In the genomic region with DNA sequence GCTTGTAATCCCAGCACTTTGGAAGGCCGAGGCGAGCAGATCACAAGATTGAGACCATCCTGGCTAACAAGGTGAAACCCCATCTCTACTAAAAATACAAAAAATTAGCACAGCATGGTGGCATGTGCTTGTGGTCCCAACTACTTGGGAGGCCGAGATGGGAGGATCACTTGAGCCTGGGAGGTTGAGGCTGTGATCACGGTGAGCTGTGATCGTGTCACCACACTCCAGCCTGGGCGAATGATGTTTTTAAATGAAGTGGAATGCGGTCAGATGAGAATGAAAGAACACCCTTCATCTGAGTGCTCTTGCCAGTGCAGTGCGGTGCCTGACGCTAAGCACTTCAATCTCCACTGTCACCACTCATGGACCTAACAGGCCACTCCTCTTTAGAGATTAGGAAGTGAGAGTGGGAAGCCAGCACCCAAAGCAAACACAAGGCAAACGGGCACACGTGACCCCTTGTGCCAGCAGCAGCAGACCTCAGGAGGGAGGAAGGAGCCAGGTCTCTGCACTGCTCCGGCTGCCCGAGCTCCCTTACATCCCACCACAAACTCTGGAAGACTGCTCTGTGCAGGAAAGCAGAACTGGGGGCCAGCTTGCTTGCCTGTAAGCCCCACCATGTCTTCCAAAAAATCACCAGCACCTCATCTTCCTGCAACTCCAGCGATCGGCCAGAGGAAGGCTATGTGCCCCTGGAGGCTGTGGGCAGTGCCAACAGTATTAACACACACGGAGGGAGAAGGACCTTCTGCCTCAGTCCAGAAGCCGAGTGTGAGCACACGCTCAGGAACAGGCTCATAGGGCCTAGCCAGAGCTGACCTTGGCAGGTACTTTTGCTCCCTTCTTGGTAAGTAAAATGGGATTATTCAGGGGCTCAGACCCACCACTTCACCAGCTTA, we compare ENCODE assay signal across 8 cellular contexts. TPM values are rescaled to one million over a fixed set of nuclear protein-coding genes. Genes with fewer than 3 reads are reported as not detected.
A peak's percentile ranks its signal among the peaks of the same experiment; 100 is the strongest.
DNase-seq lines count a peak whose midpoint lies in the region; ATAC-seq and TF ChIP-seq lines count a peak whose summit lies in the region.

No MANE protein-coding gene starts in this region.

- H3K27me3 ChIP-seq in dorsolateral prefrontal cortex, result no peaks in the 10 kb centered on the region

- intact Hi-C loops in dorsolateral prefrontal cortex (cut with DNase I), result no loop called here

- peak overlapping the region in 41 of 59 donors; percentile 0 to 50 (median 24) for H3K4me3 ChIP-seq in dorsolateral prefrontal cortex

- peak overlapping the region; percentile 48 for H3K27ac Mint-ChIP-seq in nephron progenitor cell
- H3K27ac Mint-ChIP-seq in activated CD4-positive, alpha-beta T cell treated with anti-CD3 and anti-CD28 coated beads, Interleukin-2, amount 10 ng/mL, durations not matched to agents 7 days and 5 days, result no peak overlapping the region

- no peaks in the 10 kb centered on the region for H3K27me3 Mint-ChIP-seq in nephron progenitor cell (ENCODE audit: low read depth, poor library complexity)
- H3K27me3 Mint-ChIP-seq in activated CD4-positive, alpha-beta T cell treated with anti-CD3 and anti-CD28 coated beads, Interleukin-2, amount 10 ng/mL, durations not matched to agents 7 days and 5 days, result no peaks in the 10 kb centered on the region

- peak; percentile 93 for DNase-seq in COLO668 (lab: John Stamatoyannopoulos, UW; ENCODE audit: unreplicated experiment)
- DNase-seq in NCI-H345 (lab: John Stamatoyannopoulos, UW), result peak; percentile 92
- peak in 8 of 10 donors; percentile 28 to 65 (median 53) for DNase-seq in dorsolateral prefrontal cortex
- DNase-seq in nephron progenitor cell, result no peak
- no peak for DNase-seq in activated CD4-positive, alpha-beta T cell treated with anti-CD3 and anti-CD28 coated beads, Interleukin-2, amount 10 ng/mL, durations not matched to agents 7 days and 5 days
- no peak for DNase-seq in hepatic stellate cell (ENCODE audit: low spot score)
- no peak for DNase-seq in dedifferentiated amniotic fluid mesenchymal stem cell (ENCODE audit: extremely low spot score)

- ATAC-seq in GM18519 (IDR thresholded peaks at IDR 0.05; ENCODE audit: low FRiP score, unreplicated experiment), result no peak

- CTCF ChIA-PET in activated CD4-positive, alpha-beta T cell treated with anti-CD3 and anti-CD28 coated beads, Interleukin-2, amount 10 ng/mL, durations not matched to agents 7 days and 5 days (lab: Charles Lee), result interaction anchor here (0.5 kb wide), 1 partner anchor 277 kb away, joined by 4 read pairs; no protein-coding TSS in a partner anchor

- peaks cover 19% of the 10 kb centered on the region for H3K4me1 Mint-ChIP-seq in nephron progenitor cell
- H3K4me1 Mint-ChIP-seq in activated CD4-positive, alpha-beta T cell treated with anti-CD3 and anti-CD28 coated beads, Interleukin-2, amount 10 ng/mL, durations not matched to agents 7 days and 5 days, result peaks cover 14% of the 10 kb centered on the region

- H3K27ac ChIP-seq in dorsolateral prefrontal cortex, result peak overlapping the region; percentile 1 to 97 (median 83)

- TF ChIP-seq CTCF in dorsolateral prefrontal cortex (IDR thresholded peaks at IDR 0.05 in 54 of 56, conservative IDR thresholded peaks at IDR 0.05 in 2 of 56; ENCODE audit: low read depth in 1 of 56, partially characterized antibody in 56 of 56) (peak in 3 of 56 donors; percentile 6 to 23 (median 13)), nephron progenitor cell (IDR thresholded peaks at IDR 0.05) (no peak)

- POLR2A ChIA-PET in activated CD4-positive, alpha-beta T cell treated with anti-CD3 and anti-CD28 coated beads, Interleukin-2, amount 10 ng/mL, durations not matched to agents 7 days and 5 days (lab: Charles Lee), result no interaction called here

- peaks cover 5% of the 10 kb centered on the region for H3K36me3 Mint-ChIP-seq in nephron progenitor cell (ENCODE audit: low read depth)
- no peaks in the 10 kb centered on the region for H3K36me3 Mint-ChIP-seq in activated CD4-positive, alpha-beta T cell treated with anti-CD3 and anti-CD28 coated beads, Interleukin-2, amount 10 ng/mL, durations not matched to agents 7 days and 5 days (ENCODE audit: low read depth)

- H3K9me3 Mint-ChIP-seq in nephron progenitor cell, result no peaks in the 10 kb centered on the region
- no peaks in the 10 kb centered on the region for H3K9me3 Mint-ChIP-seq in activated CD4-positive, alpha-beta T cell treated with anti-CD3 and anti-CD28 coated beads, Interleukin-2, amount 10 ng/mL, durations not matched to agents 7 days and 5 days

- no peak overlapping the region for H3K4me3 Mint-ChIP-seq in nephron progenitor cell
- H3K4me3 Mint-ChIP-seq in activated CD4-positive, alpha-beta T cell treated with anti-CD3 and anti-CD28 coated beads, Interleukin-2, amount 10 ng/mL, durations not matched to agents 7 days and 5 days, result no peak overlapping the region

RNA-seq across cellular contexts. Expression of a gene that starts 9.7 kb away (rescaled TPM):
- total RNA-seq in dorsolateral prefrontal cortex, result 10 to 100 TPM; 29.4 to 65.5 (median 43.4) TPM
- total RNA-seq in activated CD4-positive, alpha-beta T cell treated with anti-CD3 and anti-CD28 coated beads, Interleukin-2, amount 10 ng/mL, durations not matched to agents 7 days and 5 days, result 10 to 100 TPM; 12.2 to 13.9 TPM

RNA-seq across cellular contexts. Expression of a gene that starts 42.8 kb away (rescaled TPM):
- 10 to 100 TPM; 21.5 to 45.4 (median 31.9) TPM for total RNA-seq in dorsolateral prefrontal cortex
- total RNA-seq in activated CD4-positive, alpha-beta T cell treated with anti-CD3 and anti-CD28 coated beads, Interleukin-2, amount 10 ng/mL, durations not matched to agents 7 days and 5 days, result 10 to 100 TPM; 25.7 to 28.0 TPM

RNA-seq across cellular contexts. Expression of a gene that starts 42.9 kb away (rescaled TPM):
- 10 to 100 TPM in 61 of 120 experiments, 1 to 10 TPM in 59; 6.4 to 18.0 (median 10.1) TPM for total RNA-seq in dorsolateral prefrontal cortex
- 1 to 10 TPM; 6.3 to 7.9 TPM for total RNA-seq in activated CD4-positive, alpha-beta T cell treated with anti-CD3 and anti-CD28 coated beads, Interleukin-2, amount 10 ng/mL, durations not matched to agents 7 days and 5 days

Comparison
In these comparisons a context has a peak if more than half of its experiments do, and no peak if none do; other contexts are left out.
1. DNase-seq: peak in COLO668 (single experiment), NCI-H345 (single experiment) and dorsolateral prefrontal cortex (8 of 10); none in nephron progenitor cell (single experiment), activated CD4-positive, alpha-beta T cell treated with anti-CD3 and anti-CD28 coated beads, Interleukin-2, amount 10 ng/mL, durations not matched to agents 7 days and 5 days (single experiment), hepatic stellate cell (single experiment) and dedifferentiated amniotic fluid mesenchymal stem cell (single experiment).